ENCODE assay signal across 2 cellular contexts in genomic region chr5:143898381-143898780, GRCh38.
TF ChIP-seq lines count a peak whose summit lies in the region.

No MANE protein-coding gene starts in this region.

TF ChIP-seq in SK-N-SH, 30 proteins besides CTCF, POLR2A, EP300 and RAD21 (continued from another document):
- TF ChIP-seq FOXJ3 (CRISPR knock-in tag; IDR thresholded peaks at IDR 0.05) (no peak), TCF12 (IDR thresholded peaks at IDR 0.05) (no peak)

TF ChIP-seq in SK-N-SH treated with all-trans-retinoic acid at 6 μM for 48 hours, 23 proteins besides CTCF, POLR2A, EP300 and RAD21 (continued from another document):
- TF ChIP-seq BACH2 (CRISPR knock-in tag; IDR thresholded peaks at IDR 0.05; ENCODE audit: borderline replicate concordance) (no peak), ZFP3 (CRISPR knock-in tag; IDR thresholded peaks at IDR 0.05) (no peak), OSR1 (CRISPR knock-in tag; IDR thresholded peaks at IDR 0.05) (no peak)
